Comparison of ENCODE assay signal across 9 cellular contexts in the genomic region with DNA sequence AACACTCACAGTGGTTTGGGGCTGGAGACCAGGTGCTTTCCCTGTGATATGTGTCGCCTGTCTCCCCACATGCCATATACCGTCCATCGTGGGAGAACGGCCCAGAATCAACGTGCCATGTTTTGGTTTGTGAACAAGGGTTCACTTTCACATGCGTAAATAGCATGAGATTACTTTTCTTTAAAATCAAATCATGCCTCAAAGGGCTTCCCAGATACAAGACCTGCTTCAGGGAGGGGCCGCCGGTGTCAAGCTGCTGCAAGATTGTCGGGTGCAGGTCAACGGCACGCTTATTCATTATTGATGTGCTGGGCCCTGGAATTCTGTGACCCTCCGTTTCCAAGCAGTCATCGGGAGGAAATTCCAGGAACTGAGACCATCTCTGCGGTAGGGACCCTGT.
"Had no signal": no experiment of that assay in that cellular context is flagged by ENCODE, and none has a peak within 500 bp of the region (broad histone marks: within the 10 kb centered on the region; RNA-seq: fewer than 3 reads in every experiment).

No MANE protein-coding gene starts in this region.

- H3K4me2 ChIP-seq: GM23338 had no signal

- H2AFZ ChIP-seq: GM23248, GM23338 had no signal

- H3K36me3 ChIP-seq: HAP-1 had no signal

- H3K27ac ChIP-seq: GM23248 had no signal

- H3K4me1 ChIP-seq: HAP-1 had no signal

- DNase-seq: GM23248, GOT3, H7, H9, HCEC 1CT, HFFc6 had no signal

- H3K9me3 ChIP-seq: HAP-1 had no signal

- H3K4me3 ChIP-seq: GM23248, GM23338, HAP-1 had no signal

- ATAC-seq: GM23338, HCT116 had no signal
